Comparison of ENCODE assay signal across 12 cellular contexts in the genomic region with DNA sequence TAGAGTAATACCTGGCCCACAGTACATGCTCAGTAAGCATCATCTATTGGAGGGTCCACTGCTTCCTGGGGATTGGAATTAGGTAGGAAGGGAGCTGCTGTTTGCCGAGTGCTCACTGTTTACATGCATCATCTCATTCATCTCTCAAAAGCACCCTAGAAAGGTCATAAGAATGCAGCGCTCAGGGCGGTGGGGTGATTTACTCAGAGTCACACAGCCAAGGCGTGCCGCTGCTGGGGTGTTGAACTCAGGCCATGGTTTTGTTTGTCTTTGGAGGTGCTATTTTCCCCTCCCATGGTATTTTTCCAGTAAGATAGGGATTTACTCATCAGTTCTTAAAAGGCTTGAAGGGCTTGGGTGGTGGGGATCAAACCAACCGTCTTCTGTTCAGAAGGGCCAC.
"Had no signal": no experiment of that assay in that cellular context is flagged by ENCODE, and none has a peak within 500 bp of the region (broad histone marks: within the 10 kb centered on the region; RNA-seq: fewer than 3 reads in every experiment).

No MANE protein-coding gene starts in this region.

- DNase-seq: activated B cell treated with CpG ODN at 0.5 μM for 24 hours; activated naive CD4-positive, alpha-beta T cell; islet precursor cell; mammary epithelial cell; natural killer cell; SW 1271; transverse colon had no signal

- ATAC-seq: left lobe of liver; stimulated activated memory B cell treated with anti-CD40 and anti-IgM and Interleukin-4, amounts not matched to agents 10 μg/mL and 1 μg/mL and 100 μg/mL, for 72 hours had no signal

- H3K27ac Mint-ChIP-seq: activated B cell treated with CpG ODN at 0.5 μM for 24 hours; natural killer cell; stimulated activated memory B cell treated with anti-CD40 and anti-IgM and Interleukin-4, amounts not matched to agents 10 μg/mL and 1 μg/mL and 100 μg/mL, for 72 hours had no signal

- H3K36me3 Mint-ChIP-seq: natural killer cell; stimulated activated memory B cell treated with anti-CD40 and anti-IgM and Interleukin-4, amounts not matched to agents 10 μg/mL and 1 μg/mL and 100 μg/mL, for 72 hours had no signal

- H3K9me3 ChIP-seq: adrenal gland, esophagus muscularis mucosa, transverse colon had no signal

- H3K4me3 ChIP-seq: adrenal gland, cardiac muscle cell, esophagus muscularis mucosa, transverse colon had no signal

- H3K36me3 ChIP-seq: adrenal gland, cardiac muscle cell, esophagus muscularis mucosa, transverse colon had no signal

- H3K27ac ChIP-seq: cardiac muscle cell, esophagus muscularis mucosa, transverse colon had no signal

- H3K27me3 ChIP-seq: adrenal gland, cardiac muscle cell, esophagus muscularis mucosa, transverse colon had no signal

- H3K9me3 Mint-ChIP-seq: activated B cell treated with CpG ODN at 0.5 μM for 24 hours; natural killer cell; stimulated activated memory B cell treated with anti-CD40 and anti-IgM and Interleukin-4, amounts not matched to agents 10 μg/mL and 1 μg/mL and 100 μg/mL, for 72 hours had no signal

- H3K4me3 Mint-ChIP-seq: activated B cell treated with CpG ODN at 0.5 μM for 24 hours; natural killer cell; stimulated activated memory B cell treated with anti-CD40 and anti-IgM and Interleukin-4, amounts not matched to agents 10 μg/mL and 1 μg/mL and 100 μg/mL, for 72 hours had no signal
